Comparison of ENCODE assay signal across 8 cellular contexts in genomic region chr9:128067898-128068655, GRCh38. TPM values are rescaled to one million over a fixed set of nuclear protein-coding genes. Genes with fewer than 3 reads are reported as not detected.
DNase-seq lines count a peak whose midpoint lies in the region; ATAC-seq and TF ChIP-seq lines count a peak whose summit lies in the region.

SLC25A25 (plus strand) TSS chr9:128068232; CDS start chr9:128068320, 88 bp downstream.

- H3K9me3 Mint-ChIP-seq in CD14-positive monocyte, result peaks cover 0 to 2% (median 0%) of the 10 kb centered on the region in 7 donors
- H3K9me3 Mint-ChIP-seq in activated CD4-positive, alpha-beta memory T cell treated with anti-CD3 and anti-CD28 coated beads for 36 hours, result no peaks in the 10 kb centered on the region

- peaks cover 0 to 5% (median 0%) of the 10 kb centered on the region in 3 donors for H3K27me3 Mint-ChIP-seq in CD14-positive monocyte (ENCODE audit: low read depth in 3 of 3)
- H3K27me3 Mint-ChIP-seq in activated CD4-positive, alpha-beta memory T cell treated with anti-CD3 and anti-CD28 coated beads for 36 hours, result no peaks in the 10 kb centered on the region

- ATAC-seq in GM19438 (IDR thresholded peaks at IDR 0.05; ENCODE audit: low read depth, unreplicated experiment) (peak; percentile 72), HG03575 (IDR thresholded peaks at IDR 0.05; ENCODE audit: extremely low read depth, insufficient number of reproducible peaks, low FRiP score, unreplicated experiment) (peak; percentile 24)

- intact Hi-C loops in CD14-positive monocyte (cut with micrococcal nuclease), result no loop called here
- intact Hi-C loops in activated CD4-positive, alpha-beta memory T cell treated with anti-CD3 and anti-CD28 coated beads for 36 hours (cut with micrococcal nuclease), result loop anchor here (1.0 to 10.0 kb wide), 3 partner anchors 41 to 293 kb away; partner anchors contain the start of gene SH2D3C
- intact Hi-C loops in lower leg skin (cut with DNase I; ENCODE audit: low total_unique reads), result no loop called here

- peak within 1 kb of the TSS; percentile 94 to 96 for H3K9ac ChIP-seq in duodenal mucosa (ENCODE audit: low read depth in 1 of 2, low read length in 2 of 2)

- peak in 1 of 2 donors; percentile 45 for TF ChIP-seq POLR2A in lower leg skin (IDR thresholded peaks at IDR 0.05)

- POLR2A ChIA-PET in activated CD4-positive, alpha-beta memory T cell treated with anti-CD3 and anti-CD28 coated beads for 36 hours (lab: Charles Lee), result interaction anchor here (1.0 to 2.0 kb wide), 4 partner anchors 10 to 26 kb away, joined by 3 to 8 read pairs (median 4); no protein-coding TSS in a partner anchor

- TF ChIP-seq CTCF in CD14-positive monocyte (IDR thresholded peaks at IDR 0.05) (no peak), lower leg skin (IDR thresholded peaks at IDR 0.05) (no peak)

- H3K27ac Mint-ChIP-seq in CD14-positive monocyte, result peak within 1 kb of the TSS; percentile 29 to 94 (median 85)
- peak within 1 kb of the TSS; percentile 91 for H3K27ac Mint-ChIP-seq in activated CD4-positive, alpha-beta memory T cell treated with anti-CD3 and anti-CD28 coated beads for 36 hours

- H3K4me1 ChIP-seq in duodenal mucosa (ENCODE audit: control insufficient read depth in 1 of 2, insufficient read depth in 2 of 2, low read length in 2 of 2), result peaks cover 42 to 53% of the 10 kb centered on the region in 2 donors

- H3K4me3 Mint-ChIP-seq in CD14-positive monocyte, result peak within 1 kb of the TSS in 1 of 2 donors; percentile 99
- H3K4me3 Mint-ChIP-seq in activated CD4-positive, alpha-beta memory T cell treated with anti-CD3 and anti-CD28 coated beads for 36 hours, result peak within 1 kb of the TSS; percentile 96

- peak within 1 kb of the TSS; percentile 97 for H3K27ac ChIP-seq in duodenal mucosa (ENCODE audit: low read depth, low read length)

- DNase-seq in CD14-positive monocyte (ENCODE audit: low spot score) (peak; percentile 99), NCI-H82 treated with DMSO at 0.1 percent for 48 hours (lab: John Stamatoyannopoulos, UW; ENCODE audit: unreplicated experiment) (peak; percentile 94), lower leg skin (ENCODE audit: low spot score in 2 of 2) (peak; percentile 100)
- DNase-seq in activated CD4-positive, alpha-beta memory T cell treated with anti-CD3 and anti-CD28 coated beads for 36 hours, result peak; percentile 100
- peak; percentile 100 for DNase-seq in stimulated activated CD4-positive, alpha-beta T cell treated with anti-CD3 and anti-CD28 coated beads, Interleukin-4, amount 100 ng/mL, for 48 hours (ENCODE audit: low read depth in 2 of 2)

- no peaks in the 10 kb centered on the region for H3K27me3 ChIP-seq in duodenal mucosa (ENCODE audit: control insufficient read depth in 1 of 2, insufficient read depth in 2 of 2, low read length in 2 of 2)

- H3K36me3 Mint-ChIP-seq in CD14-positive monocyte, result peaks cover 8 to 17% of the 10 kb centered on the region in 2 donors
- peaks cover 13% of the 10 kb centered on the region for H3K36me3 Mint-ChIP-seq in activated CD4-positive, alpha-beta memory T cell treated with anti-CD3 and anti-CD28 coated beads for 36 hours

- H3K36me3 ChIP-seq in duodenal mucosa (ENCODE audit: control insufficient read depth in 1 of 2, insufficient read depth in 2 of 2, low read length in 2 of 2), result peaks cover 0 to 7% of the 10 kb centered on the region in 2 donors

- peaks cover 73% of the 10 kb centered on the region for H3K4me1 Mint-ChIP-seq in CD14-positive monocyte
- H3K4me1 Mint-ChIP-seq in activated CD4-positive, alpha-beta memory T cell treated with anti-CD3 and anti-CD28 coated beads for 36 hours (ENCODE audit: low read depth), result peaks cover 49% of the 10 kb centered on the region

- WGBS in lower leg skin, 2 donors, result 0 to 1% methylated on average over 31 to 59 of the region's 92 CpGs

- CTCF ChIA-PET in activated CD4-positive, alpha-beta memory T cell treated with anti-CD3 and anti-CD28 coated beads for 36 hours (lab: Charles Lee), result interaction anchor here (0.9 to 1.9 kb wide), 9 partner anchors 13 to 492 kb away, joined by 3 to 10 read pairs (median 4); no protein-coding TSS in a partner anchor

- peak within 1 kb of the TSS; percentile 92 to 93 for H3K4me3 ChIP-seq in duodenal mucosa (ENCODE audit: low read depth in 1 of 2, low read length in 2 of 2)
- H3K4me3 ChIP-seq in lower leg skin (ENCODE audit: low read depth, poor library complexity, severe bottlenecking), result peak within 1 kb of the TSS; percentile 69

- no peaks in the 10 kb centered on the region for H3K9me3 ChIP-seq in duodenal mucosa (ENCODE audit: control insufficient read depth in 1 of 2, low read length in 2 of 2)

RNA-seq across cellular contexts. Expression of gene SLC25A25, which starts in this region (rescaled TPM):
- 1 to 10 TPM; 5.1 to 6.3 TPM for polyA plus RNA-seq in CD14-positive monocyte
- total RNA-seq in activated CD4-positive, alpha-beta memory T cell treated with anti-CD3 and anti-CD28 coated beads for 36 hours, result 10 to 100 TPM; 17.1 to 17.3 TPM
- total RNA-seq in lower leg skin, result 10 to 100 TPM; 26.4 to 40.3 (median 32.0) TPM

Comparison
In these comparisons a context has a peak if more than half of its experiments do, and no peak if none do; other contexts are left out.
1. Peak in every context shown above with its lines: DNase-seq, ATAC-seq, H3K4me3 ChIP-seq and H3K27ac ChIP-seq.